ENCODE assay signal across 22 cellular contexts in the genomic region with DNA sequence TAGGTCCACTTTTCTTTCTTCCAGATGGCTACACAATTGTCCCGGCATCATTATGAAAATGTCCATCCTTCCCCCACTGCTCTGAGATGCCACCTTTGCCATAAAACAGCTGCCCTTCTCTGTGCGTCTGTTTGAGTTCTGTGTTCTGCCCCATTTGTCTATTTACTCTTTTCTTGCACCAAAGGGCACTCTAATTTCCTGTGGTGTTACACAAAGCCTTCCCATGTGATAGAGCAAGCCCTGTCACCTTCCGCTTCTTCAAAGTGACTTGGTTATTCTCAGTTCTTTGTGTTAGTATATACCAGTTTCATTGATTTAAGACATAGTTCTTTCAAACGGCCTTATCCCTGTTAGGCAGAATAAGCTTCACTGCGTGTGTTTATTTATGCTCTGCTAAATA.
DNase-seq lines count a peak whose midpoint lies in the region; ATAC-seq lines count a peak whose summit lies in the region.
"Had no signal": no experiment of that assay in that cellular context is flagged by ENCODE, and none has a peak within 500 bp of the region (broad histone marks: within the 10 kb centered on the region; RNA-seq: fewer than 3 reads in every experiment).

No MANE protein-coding gene starts in this region.

- H3K27me3 ChIP-seq in naive thymus-derived CD4-positive, alpha-beta T cell (ENCODE audit: control insufficient read depth in 2 of 2, insufficient read depth in 2 of 2, low read length in 2 of 2), result no peaks in the 10 kb centered on the region
- H3K27me3 ChIP-seq: breast epithelium, colonic mucosa, sigmoid colon, thyroid gland had no signal

- CTCF ChIA-PET in activated CD4-positive, alpha-beta T cell treated with anti-CD3 and anti-CD28 coated beads, Interleukin-2, amount 10 ng/mL, durations not matched to agents 7 days and 5 days (lab: Charles Lee), result interaction anchor here (1.0 to 3.0 kb wide), 4 partner anchors 17 to 20 kb away, joined by 4 to 20 read pairs (median 4); no protein-coding TSS in a partner anchor
- CTCF ChIA-PET in naive thymus-derived CD4-positive, alpha-beta T cell (lab: Charles Lee), result interaction anchor here (0.6 to 4.3 kb wide), 2 partner anchors 19 to 331 kb away, joined by 3 to 30 read pairs; no protein-coding TSS in a partner anchor

- H3K27ac ChIP-seq in naive thymus-derived CD4-positive, alpha-beta T cell (ENCODE audit: low read depth, low read length), result peak overlapping the region; percentile 37
- H3K27ac ChIP-seq: breast epithelium, colonic mucosa, PC-9, sigmoid colon, thyroid gland had no signal

- peaks cover 1% of the 10 kb centered on the region for H3K36me3 Mint-ChIP-seq in activated CD4-positive, alpha-beta T cell treated with anti-CD3 and anti-CD28 coated beads, Interleukin-2, amount 10 ng/mL, durations not matched to agents 7 days and 5 days (ENCODE audit: low read depth)
- H3K36me3 Mint-ChIP-seq in naive thymus-derived CD4-positive, alpha-beta T cell, result peaks cover 0 to 14% (median 0%) of the 10 kb centered on the region in 5 donors

- DNase-seq in activated CD4-positive, alpha-beta T cell treated with anti-CD3 and anti-CD28 coated beads, Interleukin-2, amount 10 ng/mL, durations not matched to agents 7 days and 5 days, result no peak
- DNase-seq in activated CD4-positive, alpha-beta T cell treated with anti-CD3 and anti-CD28 coated beads, Interleukin-2, amount 50 U/mL, for 4 hours, result no peak
- peak; percentile 90 for DNase-seq in DMS53 treated with DMSO at 0.1 percent for 48 hours (lab: John Stamatoyannopoulos, UW; ENCODE audit: unreplicated experiment)
- peak; percentile 51 for DNase-seq in SHP77 treated with DMSO at 0.1 percent for 48 hours (lab: John Stamatoyannopoulos, UW)
- no peak for DNase-seq in naive thymus-derived CD4-positive, alpha-beta T cell
- DNase-seq in NCI-H2029 (lab: John Stamatoyannopoulos, UW), result no peak
- DNase-seq in Kasumi-1 (lab: John Stamatoyannopoulos, UW), result no peak
- DNase-seq: activated T-cell treated with anti-CD3 and anti-CD28 coated beads, Interleukin-2, amount 50 U/mL, for 1 hour; colonic mucosa; H9; left cardiac atrium; NCI-H2107; NCI-H526; PC-9; posterior cingulate gyrus; SIG-M5; sigmoid colon; thyroid gland had no signal

- H3K4me3 Mint-ChIP-seq in activated CD4-positive, alpha-beta T cell treated with anti-CD3 and anti-CD28 coated beads, Interleukin-2, amount 10 ng/mL, durations not matched to agents 7 days and 5 days, result no peak overlapping the region
- peak overlapping the region in 3 of 10 donors; percentile 18 to 90 (median 28) for H3K4me3 Mint-ChIP-seq in naive thymus-derived CD4-positive, alpha-beta T cell
- H3K4me3 Mint-ChIP-seq: H9, nephron had no signal

- ATAC-seq in naive thymus-derived CD4-positive, alpha-beta T cell, result no peak
- no peak for ATAC-seq in GM19452 (IDR thresholded peaks at IDR 0.05; ENCODE audit: unreplicated experiment)
- ATAC-seq: left cardiac atrium had no signal

- intact Hi-C loops in naive thymus-derived CD4-positive, alpha-beta T cell (cut with micrococcal nuclease), result loop anchor here in 1 of 2 donors (1.0 kb wide), 1 partner anchor 19 kb away; no protein-coding TSS in a partner anchor

- no peaks in the 10 kb centered on the region for H3K36me3 ChIP-seq in naive thymus-derived CD4-positive, alpha-beta T cell (ENCODE audit: control insufficient read depth in 2 of 3, insufficient read depth in 3 of 3, low read length in 3 of 3)
- H3K36me3 ChIP-seq: breast epithelium, colonic mucosa, sigmoid colon, thyroid gland had no signal

- peaks cover 0 to 24% of the 10 kb centered on the region in 2 donors for H3K4me1 ChIP-seq in naive thymus-derived CD4-positive, alpha-beta T cell (ENCODE audit: control insufficient read depth in 2 of 2, insufficient read depth in 2 of 2, low read length in 2 of 2)
- H3K4me1 ChIP-seq: breast epithelium, colonic mucosa, sigmoid colon, thyroid gland had no signal

- H3K27me3 Mint-ChIP-seq in activated CD4-positive, alpha-beta T cell treated with anti-CD3 and anti-CD28 coated beads, Interleukin-2, amount 10 ng/mL, durations not matched to agents 7 days and 5 days, result no peaks in the 10 kb centered on the region
- peaks cover 0 to 23% (median 0%) of the 10 kb centered on the region in 5 donors for H3K27me3 Mint-ChIP-seq in naive thymus-derived CD4-positive, alpha-beta T cell

- POLR2A ChIA-PET in activated CD4-positive, alpha-beta T cell treated with anti-CD3 and anti-CD28 coated beads, Interleukin-2, amount 10 ng/mL, durations not matched to agents 7 days and 5 days (lab: Charles Lee), result interaction anchor here (1.1 kb wide), 1 partner anchor 19 kb away, joined by 5 read pairs; no protein-coding TSS in a partner anchor
- POLR2A ChIA-PET in naive thymus-derived CD4-positive, alpha-beta T cell (lab: Charles Lee), result interaction anchor here (1.0 to 4.8 kb wide), 3 partner anchors 17 to 534 kb away, joined by 4 to 47 read pairs (median 4); a partner anchor contains a TSS

- no peaks in the 10 kb centered on the region for H3K9me3 ChIP-seq in naive thymus-derived CD4-positive, alpha-beta T cell (ENCODE audit: control insufficient read depth in 2 of 3, low read length in 3 of 3)
- H3K9me3 ChIP-seq: breast epithelium, colonic mucosa, sigmoid colon, thyroid gland had no signal

- H3K27ac Mint-ChIP-seq in activated CD4-positive, alpha-beta T cell treated with anti-CD3 and anti-CD28 coated beads, Interleukin-2, amount 10 ng/mL, durations not matched to agents 7 days and 5 days, result peak overlapping the region; percentile 72
- H3K27ac Mint-ChIP-seq in naive thymus-derived CD4-positive, alpha-beta T cell, result peak overlapping the region in 7 of 9 donors; percentile 8 to 82 (median 55)
- H3K27ac Mint-ChIP-seq: nephron had no signal

- no peaks in the 10 kb centered on the region for H3K9me3 Mint-ChIP-seq in activated CD4-positive, alpha-beta T cell treated with anti-CD3 and anti-CD28 coated beads, Interleukin-2, amount 10 ng/mL, durations not matched to agents 7 days and 5 days
- H3K9me3 Mint-ChIP-seq in naive thymus-derived CD4-positive, alpha-beta T cell, result peaks cover 0 to 7% (median 0%) of the 10 kb centered on the region in 11 donors

- peaks cover 38% of the 10 kb centered on the region for H3K4me1 Mint-ChIP-seq in activated CD4-positive, alpha-beta T cell treated with anti-CD3 and anti-CD28 coated beads, Interleukin-2, amount 10 ng/mL, durations not matched to agents 7 days and 5 days
- peaks cover 0 to 47% (median 37%) of the 10 kb centered on the region in 7 donors for H3K4me1 Mint-ChIP-seq in naive thymus-derived CD4-positive, alpha-beta T cell

- no peak overlapping the region for H3K4me3 ChIP-seq in naive thymus-derived CD4-positive, alpha-beta T cell (ENCODE audit: low read length)
- H3K4me3 ChIP-seq: breast epithelium, colonic mucosa, K562, PC-9, sigmoid colon, thyroid gland had no signal

Comparison
In these comparisons a context has a peak if more than half of its experiments do, and no peak if none do; other contexts are left out.
1. DNase-seq: peak in DMS53 treated with DMSO at 0.1 percent for 48 hours (single experiment) and SHP77 treated with DMSO at 0.1 percent for 48 hours (single experiment); none in activated CD4-positive, alpha-beta T cell treated with anti-CD3 and anti-CD28 coated beads, Interleukin-2, amount 10 ng/mL, durations not matched to agents 7 days and 5 days (single experiment), activated CD4-positive, alpha-beta T cell treated with anti-CD3 and anti-CD28 coated beads, Interleukin-2, amount 50 U/mL, for 4 hours (0 of 2), naive thymus-derived CD4-positive, alpha-beta T cell (0 of 9), NCI-H2029 (single experiment) and Kasumi-1 (0 of 2).